8 cellular contexts compared by ENCODE assay signal in genomic region chr3:194203482-194204035, GRCh38.
A peak's percentile ranks its signal among the peaks of the same experiment; 100 is the strongest.
DNase-seq lines count a peak whose midpoint lies in the region; ATAC-seq and TF ChIP-seq lines count a peak whose summit lies in the region.

No MANE protein-coding gene starts in this region.

- H3K4me3 ChIP-seq in BE2C (ENCODE audit: low read depth, low read length): no peak overlapping the region

- H3K9me3 Mint-ChIP-seq in activated naive CD4-positive, alpha-beta T cell treated with anti-CD3 and anti-CD28 coated beads, Interleukin-2, amount 50 U/mL, for 24 hours: no peaks in the 10 kb centered on the region
- H3K9me3 Mint-ChIP-seq in naive thymus-derived CD8-positive, alpha-beta T cell: no peaks in the 10 kb centered on the region

- peak overlapping the region; percentile 32 for H3K27ac Mint-ChIP-seq in activated naive CD4-positive, alpha-beta T cell treated with anti-CD3 and anti-CD28 coated beads, Interleukin-2, amount 50 U/mL, for 24 hours
- peak overlapping the region in 3 of 10 donors; percentile 27 to 63 (median 48) for H3K27ac Mint-ChIP-seq in naive thymus-derived CD8-positive, alpha-beta T cell

- H3K4me3 Mint-ChIP-seq in activated naive CD4-positive, alpha-beta T cell treated with anti-CD3 and anti-CD28 coated beads, Interleukin-2, amount 50 U/mL, for 24 hours: peak overlapping the region; percentile 84
- H3K4me3 Mint-ChIP-seq in naive thymus-derived CD8-positive, alpha-beta T cell: peak overlapping the region; percentile 69 to 91 (median 87)

- DNase-seq in COR-L47 (lab: John Stamatoyannopoulos, UW): peak; percentile 40
- peak in 5 of 10 donors; percentile 13 to 43 (median 29) for DNase-seq in naive thymus-derived CD8-positive, alpha-beta T cell
- DNase-seq in SIG-M5 treated with dmso at 0.1 percent for 504 hours (lab: John Stamatoyannopoulos, UW; ENCODE audit: unreplicated experiment): no peak
- no peak for DNase-seq in BE2C
- no peak for DNase-seq in A172 (ENCODE audit: low spot score)

- no peaks in the 10 kb centered on the region for H3K27me3 ChIP-seq in BE2C

- POLR2A ChIA-PET in naive thymus-derived CD8-positive, alpha-beta T cell (lab: Charles Lee): no interaction called here

- no peaks in the 10 kb centered on the region for H3K36me3 ChIP-seq in BE2C

- TF ChIP-seq CTCF in BE2C (IDR thresholded peaks at IDR 0.05; ENCODE audit: low read depth, low read length): no peak

- peaks cover 28% of the 10 kb centered on the region for H3K4me1 ChIP-seq in BE2C

- no peaks in the 10 kb centered on the region for H3K9me3 ChIP-seq in BE2C

- no peaks in the 10 kb centered on the region for H3K36me3 Mint-ChIP-seq in activated naive CD4-positive, alpha-beta T cell treated with anti-CD3 and anti-CD28 coated beads, Interleukin-2, amount 50 U/mL, for 24 hours
- peaks cover 0 to 4% (median 0%) of the 10 kb centered on the region in 3 donors for H3K36me3 Mint-ChIP-seq in naive thymus-derived CD8-positive, alpha-beta T cell

- peaks cover 23% of the 10 kb centered on the region for H3K4me1 Mint-ChIP-seq in activated naive CD4-positive, alpha-beta T cell treated with anti-CD3 and anti-CD28 coated beads, Interleukin-2, amount 50 U/mL, for 24 hours
- peaks cover 12 to 27% (median 16%) of the 10 kb centered on the region in 4 donors for H3K4me1 Mint-ChIP-seq in naive thymus-derived CD8-positive, alpha-beta T cell

- peaks cover 11% of the 10 kb centered on the region for H3K27me3 Mint-ChIP-seq in activated naive CD4-positive, alpha-beta T cell treated with anti-CD3 and anti-CD28 coated beads, Interleukin-2, amount 50 U/mL, for 24 hours
- peaks cover 24 to 78% (median 54%) of the 10 kb centered on the region in 5 donors for H3K27me3 Mint-ChIP-seq in naive thymus-derived CD8-positive, alpha-beta T cell

- peak; percentile 41 for ATAC-seq in HG03066 (IDR thresholded peaks at IDR 0.05; ENCODE audit: low read depth, unreplicated experiment)
- ATAC-seq in naive thymus-derived CD8-positive, alpha-beta T cell: peak; percentile 73 to 88
- ATAC-seq in GM19455 (IDR thresholded peaks at IDR 0.05; ENCODE audit: unreplicated experiment): no peak
